Comparison of ENCODE assay signal across 1 cellular context in genomic region chr9:130913599-130914416, GRCh38.
A peak's percentile ranks its signal among the peaks of the same experiment; 100 is the strongest.
TF ChIP-seq lines count a peak whose summit lies in the region.

No MANE protein-coding gene starts in this region.

TF ChIP-seq in K562, 482 proteins besides CTCF, POLR2A, EP300 and RAD21:
- TF ChIP-seq ZFP91 (CRISPR knock-in tag; IDR thresholded peaks at IDR 0.05) (no peak), HCFC1 (IDR thresholded peaks at IDR 0.05; ENCODE audit: low read depth, low read length) (no peak), JUND (IDR thresholded peaks at IDR 0.05; ENCODE audit: borderline replicate concordance, low read depth, low read length) (no peak), JUND (tag; IDR thresholded peaks at IDR 0.05; ENCODE audit: borderline replicate concordance, low read depth, low read length) (no peak), RCOR1 (IDR thresholded peaks at IDR 0.05; ENCODE audit: borderline replicate concordance in 1 of 2, low read depth in 2 of 2, low read length in 2 of 2) (peak in 1 of 2 experiments; percentile 45; a peak in 2 of 4 replicates), HNRNPK (IDR thresholded peaks at IDR 0.05; ENCODE audit: low read depth, low read length, poor library complexity, severe bottlenecking) (no peak), CHD2 (IDR thresholded peaks at IDR 0.05; ENCODE audit: low read depth, low read length) (0 out of 2 replicates have a peak, but pooled peaks have one; percentile 38), CREM (IDR thresholded peaks at IDR 0.05; ENCODE audit: low read depth) (no peak), SAP30 (IDR thresholded peaks at IDR 0.05; ENCODE audit: borderline replicate concordance, insufficient read depth, low read depth, low read length, poor library complexity, severe bottlenecking) (no peak), ZMIZ1 (IDR thresholded peaks at IDR 0.05; ENCODE audit: low read depth in 2 of 2, low read length in 2 of 2) (no peak; a peak in 1 of 4 replicates), ZNF133 (CRISPR knock-in tag; IDR thresholded peaks at IDR 0.05) (no peak), ZFP36 (IDR thresholded peaks at IDR 0.05; ENCODE audit: low read depth, low read length, partially characterized antibody) (peak; percentile 0), NCOA4 (IDR thresholded peaks at IDR 0.05; ENCODE audit: partially characterized antibody) (no peak), ZNF277 (CRISPR knock-in tag; IDR thresholded peaks at IDR 0.05; ENCODE audit: borderline replicate concordance) (no peak), ZNF23 (CRISPR knock-in tag; IDR thresholded peaks at IDR 0.05) (no peak), KDM4B (IDR thresholded peaks at IDR 0.05; ENCODE audit: borderline replicate concordance in 2 of 2, low read depth in 1 of 2) (no peak), NEUROD1 (IDR thresholded peaks at IDR 0.05; ENCODE audit: borderline replicate concordance, low read depth, low read length, partially characterized antibody) (peak; percentile 29), ZKSCAN1 (IDR thresholded peaks at IDR 0.05; ENCODE audit: low read depth, low read length) (peak; percentile 99), PRDM10 (IDR thresholded peaks at IDR 0.05; ENCODE audit: partially characterized antibody) (no peak), CEBPG (CRISPR knock-in tag; IDR thresholded peaks at IDR 0.05) (no peak), CEBPG (tag; conservative IDR thresholded peaks at IDR 0.05 in 1 of 2, IDR thresholded peaks at IDR 0.05 in 1 of 2) (no peak), RHOXF2B (CRISPR knock-in tag; conservative IDR thresholded peaks at IDR 0.05) (no peak)
